In genomic region chr19:37654833-37655688, GRCh38 we compare ENCODE assay signal across 8 cellular contexts. TPM values are rescaled to one million over a fixed set of nuclear protein-coding genes. Genes with fewer than 3 reads are reported as not detected.
DNase-seq lines count a peak whose midpoint lies in the region; ATAC-seq and TF ChIP-seq lines count a peak whose summit lies in the region.

ZFP30 (minus strand) TSS chr19:37655465; CDS start chr19:37647822, 7,643 bp downstream.

- peaks cover 12% of the 10 kb centered on the region for H3K4me1 ChIP-seq in CD8-positive, alpha-beta T cell (ENCODE audit: insufficient read depth, low read length)
- peaks cover 8% of the 10 kb centered on the region; the same call in 1 of the 2 replicates for H3K4me1 ChIP-seq in Panc1 (ENCODE audit: control insufficient read depth, insufficient read depth, low read length)

- H3F3A ChIP-seq in neural cell (ENCODE audit: insufficient read depth, low read length, poor library complexity, severe bottlenecking): peaks cover 5% of the 10 kb centered on the region

- peak within 1 kb of the TSS; percentile 85 for H3K4me2 ChIP-seq in neural cell (ENCODE audit: low read length)

- no peaks in the 10 kb centered on the region for H3K27me3 Mint-ChIP-seq in CD8-positive, alpha-beta T cell (ENCODE audit: low read depth)

- peak within 1 kb of the TSS; percentile 95 for H3K9ac ChIP-seq in neural cell (ENCODE audit: low read length)

- no TSS peak for BruUV-seq in Panc1 (replicated peaks; lab: Mats Ljungman, UMichigan)

- TF ChIP-seq RAD21 in neural cell (conservative IDR thresholded peaks at IDR 0.05): no peak

- peak; percentile 50 to 79 (median 71) for DNase-seq in CD8-positive, alpha-beta T cell
- peak; percentile 7 for DNase-seq in HT1080 (ENCODE audit: low read depth)
- DNase-seq in Panc1 (ENCODE audit: low read depth, low spot score): peak; percentile 12
- peak; percentile 71 for DNase-seq in activated effector memory CD4-positive, alpha-beta T cell treated with Interleukin-2 at 50 U/mL for 16 hours
- peak; percentile 70 for DNase-seq in fibroblast of the conjunctiva (ENCODE audit: low read depth)
- DNase-seq in stimulated activated naive CD8-positive, alpha-beta T cell treated with anti-CD3 and anti-CD28 coated beads, Interleukin-15, Interleukin-2, amounts not matched to agents 100 U/mL and 50 U/mL, for 24 hours: peak; percentile 88

- H3K27me3 ChIP-seq in CD8-positive, alpha-beta T cell (ENCODE audit: insufficient read depth, low read length): no peaks in the 10 kb centered on the region
- H3K27me3 ChIP-seq in Panc1 (ENCODE audit: control insufficient read depth, insufficient read depth, low read length) (no peaks in the 10 kb centered on the region), neural cell (ENCODE audit: insufficient read depth, low read depth, low read length) (no peaks in the 10 kb centered on the region)

- peaks cover 38% of the 10 kb centered on the region for H3K4me1 Mint-ChIP-seq in CD8-positive, alpha-beta T cell (ENCODE audit: low read depth)

- H3K9me3 ChIP-seq in CD8-positive, alpha-beta T cell (ENCODE audit: low read length): no peaks in the 10 kb centered on the region
- H3K9me3 ChIP-seq in Panc1 (ENCODE audit: control insufficient read depth, insufficient read depth, low read depth, low read length): peaks cover 45% of the 10 kb centered on the region
- peaks cover 2% of the 10 kb centered on the region for H3K9me3 ChIP-seq in neural cell (ENCODE audit: low read length)

- intact Hi-C loops in CD8-positive, alpha-beta T cell (cut with DNase I, micrococcal nuclease): loop anchor here (1.0 to 10.0 kb wide), 9 partner anchors 37 to 340 kb away; partner anchors contain the start of genes ZNF540 (in 2 of the 2), ZNF571 (in 2 of the 2), ZNF573 (in 2 of the 2) and ZNF527 (in 1 of the 2)
- intact Hi-C loops in Panc1 (cut with micrococcal nuclease; ENCODE audit: unreplicated experiment): loop anchor here (5.0 kb wide), 1 partner anchor 188 kb away; the partner anchor contains the start of genes ZNF569 and ZNF570

- no peaks in the 10 kb centered on the region for H3K9me3 Mint-ChIP-seq in CD8-positive, alpha-beta T cell

- H2AFZ ChIP-seq in neural cell (ENCODE audit: low read depth, low read length): peak within 1 kb of the TSS; percentile 75

- TF ChIP-seq EP300 in neural cell (conservative IDR thresholded peaks at IDR 0.05; ENCODE audit: poor library complexity, severe bottlenecking): no peak

- in situ Hi-C loops in Panc1 (cut with HindIII; ENCODE audit: low pct_unique_long_range_greater_than_20kb, low sequenced_read_pairs): no loop called here

- peak within 1 kb of the TSS; percentile 81 for H3K4me3 ChIP-seq in CD8-positive, alpha-beta T cell (ENCODE audit: low read depth, low read length)
- peak within 1 kb of the TSS; percentile 73 to 93 for H3K4me3 ChIP-seq in Panc1 (ENCODE audit: low read depth in 2 of 2, low read length in 2 of 2)
- peak within 1 kb of the TSS; percentile 80 for H3K4me3 ChIP-seq in neural cell (ENCODE audit: low read length)

- H3K27ac ChIP-seq in CD8-positive, alpha-beta T cell (ENCODE audit: low read depth, low read length): peak within 1 kb of the TSS; percentile 85
- H3K27ac ChIP-seq in Panc1 (ENCODE audit: low read length) (peak within 1 kb of the TSS; percentile 97), neural cell (ENCODE audit: low read length) (peak within 1 kb of the TSS; percentile 99)

- no peaks in the 10 kb centered on the region for H4K20me1 ChIP-seq in neural cell (ENCODE audit: insufficient read depth)

- POLR2A ChIA-PET in CD8-positive, alpha-beta T cell (lab: Charles Lee): interaction anchor here (0.9 to 2.2 kb wide), 2 partner anchors 60 to 104 kb away, joined by 4 to 7 read pairs; partner anchors contain the start of genes ZNF540 and ZNF571
- POLR2A ChIA-PET in Panc1 (lab: Charles Lee): interaction anchor here (0.7 kb wide), 1 partner anchor 9 kb away, joined by 5 read pairs; no protein-coding TSS in a partner anchor

- H3K36me3 Mint-ChIP-seq in CD8-positive, alpha-beta T cell: peaks cover 22% of the 10 kb centered on the region

- H3K9me2 ChIP-seq in neural cell (ENCODE audit: insufficient read depth, low read length): no peaks in the 10 kb centered on the region

- peak within 1 kb of the TSS; percentile 96 for H3K27ac Mint-ChIP-seq in CD8-positive, alpha-beta T cell

- no peak for TF ChIP-seq CTCF in CD8-positive, alpha-beta T cell (IDR thresholded peaks at IDR 0.05)
- TF ChIP-seq CTCF in Panc1 (IDR thresholded peaks at IDR 0.05) (no peak), neural cell (IDR thresholded peaks at IDR 0.05; ENCODE audit: poor library complexity, severe bottlenecking) (no peak)

- CTCF ChIA-PET in CD8-positive, alpha-beta T cell (lab: Charles Lee): no interaction called here
- CTCF ChIA-PET in Panc1 (lab: Charles Lee): interaction anchor here (0.5 kb wide), 1 partner anchor 342 kb away, joined by 4 read pairs; no protein-coding TSS in a partner anchor

- no peaks in the 10 kb centered on the region for H3K36me3 ChIP-seq in CD8-positive, alpha-beta T cell (ENCODE audit: insufficient read depth, low read length)
- H3K36me3 ChIP-seq in Panc1 (ENCODE audit: control insufficient read depth, insufficient read depth, low read length) (no peaks in the 10 kb centered on the region), neural cell (ENCODE audit: insufficient read depth, low read length) (no peaks in the 10 kb centered on the region)

- peak; percentile 61 for ATAC-seq in CD8-positive, alpha-beta T cell
- ATAC-seq in GM19468 (IDR thresholded peaks at IDR 0.05; ENCODE audit: extremely low read depth, unreplicated experiment): peak; percentile 45
- ATAC-seq in Panc1: peak; percentile 88
- peak; percentile 88 for ATAC-seq in stimulated activated naive CD8-positive, alpha-beta T cell treated with anti-CD3 and anti-CD28 coated beads, Interleukin-15, Interleukin-2, amounts not matched to agents 100 U/mL and 50 U/mL, for 24 hours

- H3K4me3 Mint-ChIP-seq in CD8-positive, alpha-beta T cell: peak within 1 kb of the TSS; percentile 95

- H3K79me2 ChIP-seq in neural cell (replicated peaks; ENCODE audit: insufficient read depth, low read length): peaks cover 54% of the 10 kb centered on the region

TF ChIP-seq in neural cell, 6 proteins besides CTCF, POLR2A, EP300 and RAD21:
- TF ChIP-seq REST (IDR thresholded peaks at IDR 0.05; ENCODE audit: borderline replicate concordance) (peak; percentile 17), MXI1 (conservative IDR thresholded peaks at IDR 0.05; ENCODE audit: poor library complexity, severe bottlenecking) (peak; percentile 28), EZH2 (IDR thresholded peaks at IDR 0.05; ENCODE audit: borderline replicate concordance, insufficient read depth, low read length, poor library complexity, severe bottlenecking) (no peak), POLR2AphosphoS5 (IDR thresholded peaks at IDR 0.05) (peak; percentile 93), TAF1 (IDR thresholded peaks at IDR 0.05; ENCODE audit: low read depth) (no peak)

RNA-seq across cellular contexts. Expression of gene ZFP30, which starts in this region (rescaled TPM):
- 10 to 100 TPM; 16.9 to 20.0 TPM for total RNA-seq in CD8-positive, alpha-beta T cell
- 0.30 and 0.31 TPM in 2 replicates for total RNA-seq in HT1080 (2014; rRNA removed; shearing (Covaris generic))
- polyA plus RNA-seq in HT1080 (2015; cell fraction: cytosol; rRNA removed): 0.13 and 0.24 TPM in 2 replicates
- polyA plus RNA-seq in HT1080 (2015; cell fraction: nucleus; rRNA removed): 0.35 and 0.95 TPM in 2 replicates
- 22.0 TPM for total RNA-seq in Panc1 (2021; ENCODE audit: unreplicated experiment)
- polyA plus RNA-seq in Panc1 (2012; ENCODE audit: insufficient read length): 9.3 TPM
- 54.7 and 61.0 TPM in 2 replicates for polyA plus RNA-seq in neural cell
- polyA minus RNA-seq in neural cell: 130 and 157 TPM in 2 replicates

Comparison
In these comparisons a context has a peak if more than half of its experiments do, and no peak if none do; other contexts are left out.
1. Peak in every context shown above with its lines: DNase-seq, ATAC-seq, H3K4me3 ChIP-seq and H3K27ac ChIP-seq.
2. RNA of gene ZFP30 (total RNA-seq): 22.0 TPM in Panc1 (single experiment) and 16.9 to 20.0 TPM in CD8-positive, alpha-beta T cell; 0.30 to 0.31 TPM in HT1080; every median in the first group is over 10 times any median in the second.
3. Peak in DNase-seq in HT1080; RNA of the gene not detected or under 1 TPM.
4. DNase-seq: peak in every context shown above with its lines; median percentile 88 in stimulated activated naive CD8-positive, alpha-beta T cell treated with anti-CD3 and anti-CD28 coated beads, Interleukin-15, Interleukin-2, amounts not matched to agents 100 U/mL and 50 U/mL, for 24 hours; 71 in CD8-positive, alpha-beta T cell; 71 in activated effector memory CD4-positive, alpha-beta T cell treated with Interleukin-2 at 50 U/mL for 16 hours; 70 in fibroblast of the conjunctiva; 12 in Panc1; 7 in HT1080.